10 cellular contexts compared by ENCODE assay signal in the genomic region with DNA sequence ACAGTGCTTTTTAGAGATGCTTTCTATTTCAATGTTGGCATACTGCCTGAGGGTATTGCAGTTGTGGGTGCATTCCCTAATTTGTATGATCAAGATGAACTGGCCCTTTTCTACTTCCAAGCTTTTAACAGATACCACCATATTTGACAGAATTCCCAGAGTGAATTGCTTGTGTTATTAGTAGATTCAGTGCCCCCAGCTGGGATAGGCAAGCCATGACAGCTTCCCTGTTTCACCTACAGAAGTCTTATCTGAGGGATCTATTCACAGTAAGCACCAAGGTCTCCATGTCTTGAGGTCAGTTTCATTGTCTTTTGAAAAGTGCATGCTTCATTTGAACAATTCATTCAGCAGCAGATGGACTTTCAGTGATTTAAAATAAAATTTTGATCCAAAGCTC.
DNase-seq lines count a peak whose midpoint lies in the region; ATAC-seq and TF ChIP-seq lines count a peak whose summit lies in the region.
"Had no signal": no experiment of that assay in that cellular context is flagged by ENCODE, and none has a peak within 500 bp of the region (broad histone marks: within the 10 kb centered on the region; RNA-seq: fewer than 3 reads in every experiment).

No MANE protein-coding gene starts in this region.

- no peak overlapping the region for H3K9ac ChIP-seq in DND-41 (ENCODE audit: low read depth, low read length)

- H3K4me3 ChIP-seq in DND-41 (ENCODE audit: low read depth in 1 of 2, low read length in 2 of 2), result no peak overlapping the region
- H3K4me3 ChIP-seq in LNCaP clone FGC (ENCODE audit: low read depth, low read length), result no peak overlapping the region
- no peak overlapping the region for H3K4me3 ChIP-seq in cardiac fibroblast (replicated peaks in 1 of 2; ENCODE audit: low read depth in 2 of 2, low read length in 2 of 2)
- H3K4me3 ChIP-seq: gastroesophageal sphincter had no signal

- no peaks in the 10 kb centered on the region for H3K27me3 ChIP-seq in DND-41 (ENCODE audit: insufficient read depth, low read length, poor library complexity)
- H3K27me3 ChIP-seq: gastroesophageal sphincter had no signal

- peaks cover 47% of the 10 kb centered on the region for H3K36me3 ChIP-seq in DND-41 (ENCODE audit: insufficient read depth, low read length)

- no peak overlapping the region for H3K27ac ChIP-seq in DND-41 (ENCODE audit: low read length)
- H3K27ac ChIP-seq: gastroesophageal sphincter had no signal

- DNase-seq in DND-41, result no peak
- DNase-seq in LNCaP clone FGC (ENCODE audit: low read depth), result no peak
- DNase-seq in cardiac fibroblast (ENCODE audit: low read depth in 2 of 2), result peak; percentile 34 to 50
- peak; percentile 40 to 45 for DNase-seq in lung microvascular endothelial cell (ENCODE audit: low read depth in 2 of 2)
- DNase-seq in HuH-7 (ENCODE audit: low spot score), result no peak
- no peak for DNase-seq in GOT3 (lab: John Stamatoyannopoulos, UW)
- no peak for DNase-seq in NCI-H128 (lab: John Stamatoyannopoulos, UW; ENCODE audit: unreplicated experiment)
- DNase-seq: stimulated activated CD4-positive, alpha-beta T cell treated with anti-CD3 and anti-CD28 coated beads, Interleukin-15, amount 100 ng/mL, for 24 hours had no signal

- TF ChIP-seq CTCF in DND-41 (IDR thresholded peaks at IDR 0.05; ENCODE audit: borderline replicate concordance, extremely low read depth, low read length, poor library complexity, severe bottlenecking) (peak; percentile 34), LNCaP clone FGC (IDR thresholded peaks at IDR 0.05; ENCODE audit: control insufficient read depth, extremely low read depth, insufficient read depth) (peak; percentile 46), cardiac fibroblast (IDR thresholded peaks at IDR 0.05; ENCODE audit: low read depth, low read length) (peak; percentile 37)

- ATAC-seq in DND-41 (ENCODE audit: insufficient read depth, low read depth) (no peak), esophagus mucosa (no peak)
- ATAC-seq: gastroesophageal sphincter had no signal

- no peak overlapping the region for H3K4me2 ChIP-seq in DND-41 (ENCODE audit: insufficient read depth, low read length)

- no peak overlapping the region for H2AFZ ChIP-seq in DND-41 (ENCODE audit: low read depth, low read length)

- H4K20me1 ChIP-seq in DND-41 (ENCODE audit: insufficient read depth, low read length), result no peaks in the 10 kb centered on the region

- no peaks in the 10 kb centered on the region for H3K4me1 ChIP-seq in DND-41 (ENCODE audit: insufficient read depth, low read length)
- H3K4me1 ChIP-seq: gastroesophageal sphincter had no signal

- H3K79me2 ChIP-seq in DND-41 (ENCODE audit: insufficient read depth, low read length), result no peaks in the 10 kb centered on the region

- H3K9me3 ChIP-seq in DND-41 (ENCODE audit: insufficient read depth, low read length, severe bottlenecking), result no peaks in the 10 kb centered on the region
- H3K9me3 ChIP-seq: gastroesophageal sphincter had no signal

Comparison
In these comparisons a context has a peak if more than half of its experiments do, and no peak if none do; other contexts are left out.
1. DNase-seq: peak in cardiac fibroblast (2 of 2) and lung microvascular endothelial cell (2 of 2); none in DND-41 (single experiment), LNCaP clone FGC (single experiment), HuH-7 (single experiment), GOT3 (single experiment) and NCI-H128 (single experiment).
2. Peak in every context shown above with its lines, with median percentiles within 50 percentile points of each other: CTCF ChIP-seq.